Comparison of ENCODE assay signal across 8 cellular contexts in genomic region chr17:78214016-78214705, GRCh38. TPM values are rescaled to one million over a fixed set of nuclear protein-coding genes. Genes with fewer than 3 reads are reported as not detected.
DNase-seq lines count a peak whose midpoint lies in the region; ATAC-seq and TF ChIP-seq lines count a peak whose summit lies in the region.

TSS of gene BIRC5 (plus strand) at chr17:78214253. CDS start at chr17:78214317, 64 bp downstream.

- no peaks in the 10 kb centered on the region for H3K9me3 ChIP-seq in Loucy (ENCODE audit: insufficient read depth, low read depth, low read length)

- peak; percentile 84 for ATAC-seq in GM21737 (IDR thresholded peaks at IDR 0.05; ENCODE audit: unreplicated experiment)
- peak; percentile 100 for ATAC-seq in natural killer cell treated with Interleukin-12 subunit alpha and Interleukin-12 subunit beta and Interleukin-15 and Interleukin-18, amount 100 ng/mL, for 72 hours
- peak; percentile 100 for ATAC-seq in stimulated activated naive B cell treated with anti-CD40 and anti-IgM and Interleukin-4, amounts not matched to agents 10 μg/mL and 1 μg/mL and 100 μg/mL, for 72 hours (replicated peaks)

- H3K36me3 Mint-ChIP-seq in natural killer cell treated with Interleukin-12 subunit alpha and Interleukin-12 subunit beta and Interleukin-15 and Interleukin-18, amount 100 ng/mL, for 72 hours = no peaks in the 10 kb centered on the region
- H3K36me3 Mint-ChIP-seq in stimulated activated naive B cell treated with anti-CD40 and anti-IgM and Interleukin-4, amounts not matched to agents 10 μg/mL and 1 μg/mL and 100 μg/mL, for 72 hours = no peaks in the 10 kb centered on the region

- peak within 1 kb of the TSS; percentile 99 for H3K4me2 ChIP-seq in Loucy (ENCODE audit: low read depth, low read length, poor library complexity, severe bottlenecking)

- no peak for TF ChIP-seq CTCF in Loucy (conservative IDR thresholded peaks at IDR 0.05; ENCODE audit: low read length)

- peaks cover 46% of the 10 kb centered on the region for H3K79me2 ChIP-seq in Loucy (ENCODE audit: insufficient read depth, low read length)

- no peaks in the 10 kb centered on the region for H3K27me3 Mint-ChIP-seq in natural killer cell treated with Interleukin-12 subunit alpha and Interleukin-12 subunit beta and Interleukin-15 and Interleukin-18, amount 100 ng/mL, for 72 hours
- H3K27me3 Mint-ChIP-seq in stimulated activated naive B cell treated with anti-CD40 and anti-IgM and Interleukin-4, amounts not matched to agents 10 μg/mL and 1 μg/mL and 100 μg/mL, for 72 hours = no peaks in the 10 kb centered on the region

- H3F3A ChIP-seq in Loucy (ENCODE audit: low read depth) = no peaks in the 10 kb centered on the region

- peak within 1 kb of the TSS; percentile 92 for H3K4me3 Mint-ChIP-seq in natural killer cell treated with Interleukin-12 subunit alpha and Interleukin-12 subunit beta and Interleukin-15 and Interleukin-18, amount 100 ng/mL, for 72 hours
- peak within 1 kb of the TSS; percentile 86 to 88 for H3K4me3 Mint-ChIP-seq in stimulated activated naive B cell treated with anti-CD40 and anti-IgM and Interleukin-4, amounts not matched to agents 10 μg/mL and 1 μg/mL and 100 μg/mL, for 72 hours

- H3K4me1 ChIP-seq in Loucy (ENCODE audit: insufficient read depth, low read length, poor library complexity, severe bottlenecking) = peaks cover 15% of the 10 kb centered on the region

- H3K4me1 Mint-ChIP-seq in natural killer cell treated with Interleukin-12 subunit alpha and Interleukin-12 subunit beta and Interleukin-15 and Interleukin-18, amount 100 ng/mL, for 72 hours (ENCODE audit: low read depth in 2 of 2) = no peaks in the 10 kb centered on the region
- H3K4me1 Mint-ChIP-seq in stimulated activated naive B cell treated with anti-CD40 and anti-IgM and Interleukin-4, amounts not matched to agents 10 μg/mL and 1 μg/mL and 100 μg/mL, for 72 hours = peaks cover 0 to 4% of the 10 kb centered on the region in 2 donors

- no peaks in the 10 kb centered on the region for H3K9me3 Mint-ChIP-seq in natural killer cell treated with Interleukin-12 subunit alpha and Interleukin-12 subunit beta and Interleukin-15 and Interleukin-18, amount 100 ng/mL, for 72 hours
- no peaks in the 10 kb centered on the region for H3K9me3 Mint-ChIP-seq in stimulated activated naive B cell treated with anti-CD40 and anti-IgM and Interleukin-4, amounts not matched to agents 10 μg/mL and 1 μg/mL and 100 μg/mL, for 72 hours

- peak within 1 kb of the TSS; percentile 74 for H3K4me3 ChIP-seq in Loucy (ENCODE audit: low read length, poor library complexity, severe bottlenecking)

- no peaks in the 10 kb centered on the region for H3K27me3 ChIP-seq in Loucy (ENCODE audit: insufficient read depth, low read length, poor library complexity, severe bottlenecking)

- peak within 1 kb of the TSS; percentile 81 for H2AFZ ChIP-seq in Loucy (ENCODE audit: low read length)

- H3K27ac Mint-ChIP-seq in natural killer cell treated with Interleukin-12 subunit alpha and Interleukin-12 subunit beta and Interleukin-15 and Interleukin-18, amount 100 ng/mL, for 72 hours = peak within 1 kb of the TSS in 1 of 2 donors; percentile 61
- H3K27ac Mint-ChIP-seq in stimulated activated naive B cell treated with anti-CD40 and anti-IgM and Interleukin-4, amounts not matched to agents 10 μg/mL and 1 μg/mL and 100 μg/mL, for 72 hours = peak within 1 kb of the TSS; percentile 76

- peak within 1 kb of the TSS; percentile 97 for H3K9ac ChIP-seq in Loucy (ENCODE audit: low read depth, low read length, poor library complexity, severe bottlenecking)

- no peaks in the 10 kb centered on the region for H3K9me2 ChIP-seq in Loucy (replicated peaks; ENCODE audit: low read depth, low read length)

- DNase-seq in DMS 273 (lab: John Stamatoyannopoulos, UW; ENCODE audit: unreplicated experiment) (peak; percentile 98), RPMI8226 (peak; percentile 96), activated T-helper 1 cell treated with Interleukin-2 at 50 U/mL for 16 hours (ENCODE audit: low read depth) (peak; percentile 84), fibroblast of peridontal ligament (ENCODE audit: extremely low read depth) (peak; percentile 67)
- peak; percentile 93 for DNase-seq in natural killer cell treated with Interleukin-12 subunit alpha and Interleukin-12 subunit beta and Interleukin-15 and Interleukin-18, amount 100 ng/mL, for 72 hours (ENCODE audit: low spot score)
- DNase-seq in stimulated activated naive B cell treated with anti-CD40 and anti-IgM and Interleukin-4, amounts not matched to agents 10 μg/mL and 1 μg/mL and 100 μg/mL, for 72 hours = peak; percentile 83

- H3K36me3 ChIP-seq in Loucy (ENCODE audit: insufficient read depth, low read length) = peaks cover 11% of the 10 kb centered on the region; the same call in 1 of the 2 replicates

- peaks cover 5% of the 10 kb centered on the region for H4K20me1 ChIP-seq in Loucy (ENCODE audit: insufficient read depth, low read length, poor library complexity, severe bottlenecking)

RNA-seq across cellular contexts. Expression of gene BIRC5, which starts in this region (rescaled TPM):
- 100 to 1,000 TPM in 1 of 2 donors, 10 to 100 TPM in 1; 42.4 to 100 TPM for total RNA-seq in natural killer cell treated with Interleukin-12 subunit alpha and Interleukin-12 subunit beta and Interleukin-15 and Interleukin-18, amount 100 ng/mL, for 72 hours

Comparison
In these comparisons a context has a peak if more than half of its experiments do, and no peak if none do; other contexts are left out.
1. Peak in every context shown above with its lines: DNase-seq, ATAC-seq and H3K4me3 ChIP-seq.